In the genomic region with DNA sequence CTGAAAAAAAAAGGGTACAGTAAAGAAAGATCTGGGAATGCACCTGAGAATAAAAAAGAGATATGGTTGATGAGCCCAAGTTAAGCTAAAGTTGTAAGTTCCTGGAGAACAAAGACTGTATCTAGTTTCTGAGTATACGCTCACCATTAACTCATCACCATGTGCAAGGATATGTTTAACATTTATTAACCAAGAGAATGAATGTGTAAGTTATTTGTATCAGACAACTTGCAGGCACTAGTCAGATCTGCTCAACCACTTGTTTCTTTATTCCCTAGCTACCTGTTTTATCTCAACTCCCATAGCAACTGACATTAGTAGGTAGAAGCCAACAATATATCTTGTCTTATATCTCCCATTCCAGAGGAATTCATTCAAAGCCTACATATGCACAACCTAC, we compare ENCODE assay signal across 23 cellular contexts.
DNase-seq lines count a peak whose midpoint lies in the region; ATAC-seq, FAIRE-seq and TF ChIP-seq lines count a peak whose summit lies in the region.
"Had no signal": no experiment of that assay in that cellular context is flagged by ENCODE, and none has a peak within 500 bp of the region (broad histone marks: within the 10 kb centered on the region; RNA-seq: fewer than 3 reads in every experiment).

No MANE protein-coding gene starts in this region.

- H3K27ac ChIP-seq in pancreas: no peak overlapping the region
- H3K27ac ChIP-seq: A549; BLaER1 treated with 17β-estradiol and CSF1 and Interleukin-3, amounts not matched to agents 10 nM and 100 nM; SJCRH30 had no signal

- no peak for TF ChIP-seq CTCF in pancreas (IDR thresholded peaks at IDR 0.05)

- intact Hi-C loops in pancreas (cut with DNase I): no loop called here

- no peaks in the 10 kb centered on the region for H3K27me3 ChIP-seq in pancreas
- H3K27me3 ChIP-seq: BLaER1 treated with 17β-estradiol and CSF1 and Interleukin-3, amounts not matched to agents 10 nM and 100 nM; SJCRH30 had no signal

- no peaks in the 10 kb centered on the region for H3K4me1 ChIP-seq in pancreas
- H3K4me1 ChIP-seq: A549; BLaER1 treated with 17β-estradiol and CSF1 and Interleukin-3, amounts not matched to agents 10 nM and 100 nM; SJCRH30 had no signal

- WGBS in pancreas, 2 donors: 64 to 78% methylated on average over 1 of the region's 1 CpG

- no peak for FAIRE-seq in pancreas (lab: Jason Lieb, UNC)
- FAIRE-seq: A549, D721Med, K562 had no signal

- no peaks in the 10 kb centered on the region for H3K9me3 ChIP-seq in pancreas
- H3K9me3 ChIP-seq: A549; BLaER1 treated with 17β-estradiol and CSF1 and Interleukin-3, amounts not matched to agents 10 nM and 100 nM; SJCRH30 had no signal

- ATAC-seq in GM18909 (IDR thresholded peaks at IDR 0.05; ENCODE audit: poor library complexity, unreplicated experiment): peak; percentile 83
- ATAC-seq in HG02970 (IDR thresholded peaks at IDR 0.05; ENCODE audit: low FRiP score, unreplicated experiment): peak; percentile 56
- peak; percentile 93 for ATAC-seq in HG03354 (IDR thresholded peaks at IDR 0.05; ENCODE audit: poor library complexity, severe bottlenecking, unreplicated experiment)
- ATAC-seq in GM21390 (IDR thresholded peaks at IDR 0.05; ENCODE audit: unreplicated experiment): no peak
- ATAC-seq in pancreas: no peak
- ATAC-seq in GM18858 (IDR thresholded peaks at IDR 0.05; ENCODE audit: unreplicated experiment): no peak
- no peak for ATAC-seq in HG03565 (IDR thresholded peaks at IDR 0.05; ENCODE audit: unreplicated experiment)
- ATAC-seq: A549; CD8-positive, alpha-beta T cell; GM23338; HCT116; K562 had no signal

- no peak overlapping the region for H3K4me3 ChIP-seq in pancreas
- H3K4me3 ChIP-seq: A549; BLaER1 treated with 17β-estradiol and CSF1 and Interleukin-3, amounts not matched to agents 10 nM and 100 nM; GM23338; K562; SJCRH30 had no signal

- DNase-seq in kidney glomerular epithelial cell (lab: John Stamatoyannopoulos, UW) (peak; percentile 71), pancreas (no peak)
- DNase-seq: CD8-positive, alpha-beta T cell; DMS79; NCI-H1105; NCI-H1694; NCI-H2081 treated with DMSO at 0.1 percent for 48 hours; NCI-H345; NCI-H526; SJCRH30; T1000 had no signal

- H3K36me3 ChIP-seq in pancreas: no peaks in the 10 kb centered on the region
- H3K36me3 ChIP-seq: BLaER1 treated with 17β-estradiol and CSF1 and Interleukin-3, amounts not matched to agents 10 nM and 100 nM; SJCRH30 had no signal

Comparison
In these comparisons a context has a peak if more than half of its experiments do, and no peak if none do; other contexts are left out.
1. ATAC-seq: peak in GM18909 (single experiment), HG02970 (single experiment) and HG03354 (single experiment); none in GM21390 (single experiment), pancreas (0 of 4), GM18858 (single experiment) and HG03565 (single experiment).